ENCODE assay signal across 27 cellular contexts in the genomic region with DNA sequence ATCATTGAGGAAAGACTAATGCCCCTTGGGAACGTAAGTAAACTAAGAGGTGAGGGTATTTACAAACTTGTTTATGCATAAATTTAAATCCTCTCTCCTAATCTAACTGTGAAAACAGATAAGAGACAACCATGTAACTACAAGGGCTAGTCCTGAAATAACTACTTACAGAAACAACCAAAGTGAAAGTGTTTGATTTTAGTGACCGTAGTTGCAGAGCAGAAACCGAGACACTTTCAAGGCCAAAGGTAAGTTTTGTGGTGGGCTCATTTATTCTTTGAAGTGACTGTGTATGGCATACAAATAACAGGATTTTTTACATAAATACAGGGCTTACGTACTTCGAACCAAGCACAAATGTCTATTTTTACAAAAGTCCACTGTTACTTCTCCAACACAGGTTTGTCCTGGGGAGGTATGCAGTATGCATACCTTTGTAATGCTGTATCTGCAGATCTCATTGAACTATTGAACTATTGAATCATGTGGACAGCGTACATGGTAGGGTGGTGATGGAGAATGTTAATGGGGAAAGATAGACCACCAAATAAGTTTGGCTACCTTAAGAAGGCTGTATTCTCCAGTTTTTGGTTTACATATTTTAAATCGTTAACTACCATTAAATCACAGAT.
DNase-seq lines count a peak whose midpoint lies in the region; ATAC-seq and TF ChIP-seq lines count a peak whose summit lies in the region.
"Had no signal": no experiment of that assay in that cellular context is flagged by ENCODE, and none has a peak within 500 bp of the region (broad histone marks: within the 10 kb centered on the region; RNA-seq: fewer than 3 reads in every experiment).

No MANE protein-coding gene starts in this region.

- ATAC-seq in GM19324 (IDR thresholded peaks at IDR 0.05; ENCODE audit: low FRiP score, unreplicated experiment), result peak; percentile 84
- peak; percentile 60 for ATAC-seq in HG02938 (IDR thresholded peaks at IDR 0.05; ENCODE audit: unreplicated experiment)
- no peak for ATAC-seq in Right ventricle myocardium inferior
- ATAC-seq: GM23338, left lobe of liver, natural killer cell, PC-3 had no signal

- H4K20me1 ChIP-seq in OCI-LY1 (ENCODE audit: insufficient read depth, low read length), result no peaks in the 10 kb centered on the region

- H3F3A ChIP-seq in OCI-LY1 (ENCODE audit: insufficient read depth, low read length), result no peaks in the 10 kb centered on the region

- intact Hi-C loops in Right ventricle myocardium inferior (cut with DNase I), result loop anchor here (10.0 kb wide), 1 partner anchor 64 kb away; no protein-coding TSS in a partner anchor

- no peak overlapping the region for H3K9ac ChIP-seq in OCI-LY1 (ENCODE audit: low read length)

- peak; percentile 41 for DNase-seq in GM06990 (ENCODE audit: extremely low read depth, insufficient read length)
- no peak for DNase-seq in ecto neural progenitor cell (ENCODE audit: low spot score)
- DNase-seq in Right ventricle myocardium inferior (ENCODE audit: missing footprints), result no peak
- no peak for DNase-seq in dedifferentiated amniotic fluid mesenchymal stem cell (ENCODE audit: extremely low spot score)
- DNase-seq in NCI-H446 (lab: John Stamatoyannopoulos, UW), result no peak
- DNase-seq: activated CD4-positive, alpha-beta T cell treated with anti-CD3 and anti-CD28 coated beads for 4 hours; activated naive CD4-positive, alpha-beta T cell treated with anti-CD3 and anti-CD28 coated beads for 36 hours; activated T-cell treated with anti-CD3 and anti-CD28 coated beads, Interleukin-2, amount 50 U/mL, for 48 hours; amygdala; COR-L47; DND-41; heart left ventricle; natural killer cell; NCI-H1105; NCI-H2029 treated with DMSO at 0.1 percent for 48 hours; NCI-H226; NCI-H82; PC-3; SHP77 treated with DMSO at 0.1 percent for 48 hours; stomach had no signal

- H3K9me3 ChIP-seq in OCI-LY1 (ENCODE audit: low read length), result no peaks in the 10 kb centered on the region
- H3K9me3 ChIP-seq: heart left ventricle, stomach, tibial nerve had no signal

- H3K36me3 ChIP-seq in GM06990 (ENCODE audit: control insufficient read depth, insufficient read depth, low read length), result no peaks in the 10 kb centered on the region
- no peaks in the 10 kb centered on the region for H3K36me3 ChIP-seq in OCI-LY1 (ENCODE audit: insufficient read depth, low read length)
- H3K36me3 ChIP-seq: cardiac muscle cell, heart left ventricle, stomach, tibial nerve had no signal

- H3K27me3 ChIP-seq in GM06990 (replicated peaks; ENCODE audit: control insufficient read depth, insufficient read depth, low read length) (no peaks in the 10 kb centered on the region), OCI-LY1 (ENCODE audit: insufficient read depth, low read length) (no peaks in the 10 kb centered on the region)
- H3K27me3 ChIP-seq: cardiac muscle cell, heart left ventricle, stomach, tibial nerve had no signal

- no peaks in the 10 kb centered on the region for H3K9me2 ChIP-seq in OCI-LY1 (ENCODE audit: low read depth, low read length)

- peak overlapping the region; percentile 16 for H3K4me2 ChIP-seq in OCI-LY1 (ENCODE audit: low read length)
- H3K4me2 ChIP-seq: GM23338 had no signal

- H3K27ac ChIP-seq in OCI-LY1 (ENCODE audit: low read depth, low read length, poor library complexity, severe bottlenecking), result no peak overlapping the region
- H3K27ac ChIP-seq: cardiac muscle cell, stomach had no signal

- peaks cover 39% of the 10 kb centered on the region for H3K4me1 ChIP-seq in OCI-LY1 (ENCODE audit: insufficient read depth, low read length, severe bottlenecking)

- no peak overlapping the region; the same call in 1 of the 2 replicates for H2AFZ ChIP-seq in OCI-LY1 (ENCODE audit: low read length)

- no peak overlapping the region for H3K4me3 ChIP-seq in GM06990 (replicated peaks; ENCODE audit: low read depth, low read length)
- peak overlapping the region; percentile 4 for H3K4me3 ChIP-seq in OCI-LY1 (ENCODE audit: low read depth, low read length, poor library complexity, severe bottlenecking)
- H3K4me3 ChIP-seq: cardiac muscle cell, GM23338, heart left ventricle, stomach had no signal

- no peaks in the 10 kb centered on the region for H3K79me2 ChIP-seq in OCI-LY1 (ENCODE audit: insufficient read depth, low read length)

- no peak for TF ChIP-seq CTCF in GM06990 (IDR thresholded peaks at IDR 0.05; ENCODE audit: insufficient read depth, low read length, poor library complexity, severe bottlenecking)
- TF ChIP-seq CTCF in OCI-LY1 (IDR thresholded peaks at IDR 0.05; ENCODE audit: low read length), result no peak
